In genomic region chr15:50176869-50177268, GRCh38 we compare ENCODE assay signal across 25 cellular contexts.
DNase-seq lines count a peak whose midpoint lies in the region; ATAC-seq and TF ChIP-seq lines count a peak whose summit lies in the region.
"Had no signal": no experiment of that assay in that cellular context is flagged by ENCODE, and none has a peak within 500 bp of the region (broad histone marks: within the 10 kb centered on the region; RNA-seq: fewer than 3 reads in every experiment).

No MANE protein-coding gene starts in this region.

- H3K36me3 Mint-ChIP-seq in T-helper 2 cell treated with Interferon-gamma antibody and Interleukin-4, amounts not matched to agents 5 μg/mL and 100 μg/mL, for 36 hours (ENCODE audit: low read depth), result peaks cover 4% of the 10 kb centered on the region
- H3K36me3 Mint-ChIP-seq: CD14-positive monocyte, memory B cell had no signal

- CTCF ChIA-PET in HEK293T (lab: Yijun Ruan, JAX), result no interaction called here

- ATAC-seq in activated CD4-positive, CD25-positive, alpha-beta regulatory T cell treated with anti-CD3 and anti-CD28 coated beads, Interleukin-2, amount 50 U/mL, for 24 hours, result peak; percentile 77 to 91
- no peak for ATAC-seq in HG03457 (IDR thresholded peaks at IDR 0.05; ENCODE audit: unreplicated experiment)
- ATAC-seq: GM23338, left lobe of liver, pancreas had no signal

- DNase-seq in activated CD4-positive, CD25-positive, alpha-beta regulatory T cell treated with anti-CD3 and anti-CD28 coated beads, Interleukin-2, amount 50 U/mL, for 72 hours, result no peak
- peak; percentile 21 for DNase-seq in EH (ENCODE audit: low read depth)
- DNase-seq in T-helper 2 cell treated with Interferon-gamma antibody and Interleukin-4, amounts not matched to agents 5 μg/mL and 100 μg/mL, for 36 hours (ENCODE audit: low spot score), result peak; percentile 26
- DNase-seq in fibroblast of peridontal ligament (ENCODE audit: extremely low read depth), result peak; percentile 7
- no peak for DNase-seq in HEK293T (ENCODE audit: extremely low spot score)
- no peak for DNase-seq in NCI-H2081 (lab: John Stamatoyannopoulos, UW)
- DNase-seq: 8988T; activated CD4-positive, alpha-beta T cell treated with anti-CD3 and anti-CD28 coated beads, Interleukin-2, amount 10 ng/mL, durations not matched to agents 7 days and 5 days; aorta; Calu3; DND-41; effector memory CD4-positive, alpha-beta T cell; glutamatergic neuron; NCI-H146; NCI-H446 treated with DMSO at 0.1 percent for 48 hours; pancreas; SIG-M5; stimulated activated naive CD4-positive, alpha-beta T cell treated with Interleukin-2 at 50 U/mL for 16 hours had no signal

- no peak overlapping the region for H3K27ac Mint-ChIP-seq in T-helper 2 cell treated with Interferon-gamma antibody and Interleukin-4, amounts not matched to agents 5 μg/mL and 100 μg/mL, for 36 hours
- H3K27ac Mint-ChIP-seq: activated CD4-positive, alpha-beta T cell treated with anti-CD3 and anti-CD28 coated beads, Interleukin-2, amount 10 ng/mL, durations not matched to agents 7 days and 5 days; activated naive CD4-positive, alpha-beta T cell treated with anti-CD3 and anti-CD28 coated beads, Interleukin-2, amount 50 U/mL, for 24 hours; CD14-positive monocyte; GM23338; memory B cell had no signal

- H3K9me3 Mint-ChIP-seq in T-helper 2 cell treated with Interferon-gamma antibody and Interleukin-4, amounts not matched to agents 5 μg/mL and 100 μg/mL, for 36 hours, result peaks cover 7% of the 10 kb centered on the region
- H3K9me3 Mint-ChIP-seq: activated naive CD4-positive, alpha-beta T cell treated with anti-CD3 and anti-CD28 coated beads, Interleukin-2, amount 50 U/mL, for 24 hours had no signal

- POLR2A ChIA-PET in HEK293T (lab: Yijun Ruan, JAX), result no interaction called here

- peaks cover 30% of the 10 kb centered on the region for H3K4me1 Mint-ChIP-seq in T-helper 2 cell treated with Interferon-gamma antibody and Interleukin-4, amounts not matched to agents 5 μg/mL and 100 μg/mL, for 36 hours (ENCODE audit: low read depth)
- H3K4me1 Mint-ChIP-seq: memory B cell had no signal

- no peaks in the 10 kb centered on the region for H3K27me3 Mint-ChIP-seq in T-helper 2 cell treated with Interferon-gamma antibody and Interleukin-4, amounts not matched to agents 5 μg/mL and 100 μg/mL, for 36 hours (ENCODE audit: low read depth)

- H3K4me3 Mint-ChIP-seq in T-helper 2 cell treated with Interferon-gamma antibody and Interleukin-4, amounts not matched to agents 5 μg/mL and 100 μg/mL, for 36 hours, result no peak overlapping the region
- H3K4me3 Mint-ChIP-seq: activated CD4-positive, alpha-beta T cell treated with anti-CD3 and anti-CD28 coated beads, Interleukin-2, amount 10 ng/mL, durations not matched to agents 7 days and 5 days; activated naive CD4-positive, alpha-beta T cell treated with anti-CD3 and anti-CD28 coated beads, Interleukin-2, amount 50 U/mL, for 24 hours; CD14-positive monocyte; GM23338; memory B cell had no signal

TF ChIP-seq in HEK293T, 16 proteins besides CTCF, POLR2A, EP300 and RAD21:
- TF ChIP-seq TARDBP (IDR thresholded peaks at IDR 0.05), result no peak
- TF ChIP-seq HDGF (IDR thresholded peaks at IDR 0.05; ENCODE audit: borderline replicate concordance), result no peak
- no peak for TF ChIP-seq SUZ12 (IDR thresholded peaks at IDR 0.05)
- TF ChIP-seq SP1 (IDR thresholded peaks at IDR 0.05), result no peak

Comparison
In these comparisons a context has a peak if more than half of its experiments do, and no peak if none do; other contexts are left out.
1. DNase-seq: peak in EH (single experiment), T-helper 2 cell treated with Interferon-gamma antibody and Interleukin-4, amounts not matched to agents 5 μg/mL and 100 μg/mL, for 36 hours (single experiment) and fibroblast of peridontal ligament (single experiment); none in activated CD4-positive, CD25-positive, alpha-beta regulatory T cell treated with anti-CD3 and anti-CD28 coated beads, Interleukin-2, amount 50 U/mL, for 72 hours (single experiment), HEK293T (single experiment) and NCI-H2081 (0 of 2).